30 cellular contexts compared by ENCODE assay signal in genomic region chr13:100601716-100602115, GRCh38. TPM values are rescaled to one million over a fixed set of nuclear protein-coding genes. Genes with fewer than 3 reads are reported as not detected.
DNase-seq lines count a peak whose midpoint lies in the region; ATAC-seq, FAIRE-seq and TF ChIP-seq lines count a peak whose summit lies in the region.
"Had no signal": no experiment of that assay in that cellular context is flagged by ENCODE, and none has a peak within 500 bp of the region (broad histone marks: within the 10 kb centered on the region; RNA-seq: fewer than 3 reads in every experiment).

No MANE protein-coding gene starts in this region.

- H3K9me3 ChIP-seq in T-helper 17 cell (ENCODE audit: control insufficient read depth, low read length, poor library complexity, severe bottlenecking): no peaks in the 10 kb centered on the region
- no peaks in the 10 kb centered on the region for H3K9me3 ChIP-seq in K562 (replicated peaks; ENCODE audit: control insufficient read depth, insufficient read depth, low read depth, low read length)
- no peaks in the 10 kb centered on the region for H3K9me3 ChIP-seq in neural progenitor cell (ENCODE audit: low read depth)
- H3K9me3 ChIP-seq: BE2C, BLaER1 had no signal

- no TSS peak for BruUV-seq in K562 (replicated peaks; lab: Mats Ljungman, UMichigan)

- intact Hi-C loops in K562 (cut with micrococcal nuclease): no loop called here
- intact Hi-C loops in activated CD4-positive, alpha-beta T cell treated with anti-CD3 and anti-CD28 coated beads for 36 hours (cut with DNase I, micrococcal nuclease): no loop called here

- H3K9me1 ChIP-seq in K562 (ENCODE audit: control insufficient read depth, insufficient read depth, low read length): no peaks in the 10 kb centered on the region

- TF ChIP-seq POLR2A in K562 (conservative IDR thresholded peaks at IDR 0.05): no peak

- H3K27ac ChIP-seq in HL-60 (replicated peaks) (peak overlapping the region; percentile 61), K562 (ENCODE audit: extremely low read depth, low read depth, low read length) (peak overlapping the region; percentile 84), neural progenitor cell (no peak overlapping the region)
- H3K27ac ChIP-seq: BLaER1 had no signal

- H4K20me1 ChIP-seq in K562 (replicated peaks; ENCODE audit: control insufficient read depth, insufficient read depth, low read length) (no peaks in the 10 kb centered on the region), neural progenitor cell (ENCODE audit: low read depth) (no peaks in the 10 kb centered on the region)
- H4K20me1 ChIP-seq: BLaER1 had no signal

- no peak for TF ChIP-seq RAD21 in K562 (CRISPR knock-in tag; conservative IDR thresholded peaks at IDR 0.05 in 1 of 2, IDR thresholded peaks at IDR 0.05 in 1 of 2)

- H3K27me3 ChIP-seq in HL-60 (ENCODE audit: insufficient read depth, poor library complexity, severe bottlenecking): no peaks in the 10 kb centered on the region
- no peaks in the 10 kb centered on the region for H3K27me3 ChIP-seq in K562 (ENCODE audit: control insufficient read depth in 2 of 2, insufficient read depth in 2 of 2, low read length in 2 of 2)
- no peaks in the 10 kb centered on the region for H3K27me3 ChIP-seq in neural progenitor cell
- H3K27me3 ChIP-seq: BE2C, BLaER1 had no signal

- H3K79me2 ChIP-seq in K562 (ENCODE audit: control insufficient read depth, insufficient read depth, low read length): no peaks in the 10 kb centered on the region
- no peaks in the 10 kb centered on the region for H3K79me2 ChIP-seq in neural progenitor cell (ENCODE audit: low read depth)

- DNase-seq in HL-60 (ENCODE audit: low read depth in 1 of 2, low spot score in 1 of 2) (no peak), T-helper 17 cell (no peak), K562 (ENCODE audit: extremely low read depth in 1 of 4, low spot score in 3 of 4) (peak; percentile 48 to 75 (median 58)), neural progenitor cell (ENCODE audit: low spot score) (no peak)
- no peak for DNase-seq in effector CD8-positive, alpha-beta T cell (lab: John Stamatoyannopoulos, UW)
- no peak for DNase-seq in activated CD4-positive, alpha-beta T cell treated with anti-CD3 and anti-CD28 coated beads for 36 hours
- DNase-seq: 8988T; ACHN; BE2C; C1 segment of cervical spinal cord; CD4-positive, alpha-beta memory T cell; CD4-positive, CD25-positive, alpha-beta regulatory T cell; CD8-positive, alpha-beta memory T cell; COR-L47; DMS 273 treated with DMSO at 0.1 percent for 48 hours; DMS153; DMS53; DMS79; DND-41; EL; GDM1 had no signal

- H3K27ac Mint-ChIP-seq in T-helper 17 cell (peak overlapping the region; percentile 27), neural progenitor cell (peak overlapping the region; percentile 25)
- no peak overlapping the region for H3K27ac Mint-ChIP-seq in activated CD4-positive, alpha-beta T cell treated with anti-CD3 and anti-CD28 coated beads for 36 hours
- H3K27ac Mint-ChIP-seq: CD4-positive, CD25-positive, alpha-beta regulatory T cell had no signal

- CTCF ChIA-PET in K562 (lab: Yijun Ruan, JAX; ENCODE audit: low intra/inter-chr PET ratio): no interaction called here
- CTCF ChIA-PET in activated CD4-positive, alpha-beta T cell treated with anti-CD3 and anti-CD28 coated beads for 36 hours (lab: Charles Lee): no interaction called here

- H3K36me3 Mint-ChIP-seq in T-helper 17 cell (ENCODE audit: low read depth) (peaks cover 4% of the 10 kb centered on the region), neural progenitor cell (peaks cover 22% of the 10 kb centered on the region)
- H3K36me3 Mint-ChIP-seq in activated CD4-positive, alpha-beta T cell treated with anti-CD3 and anti-CD28 coated beads for 36 hours (ENCODE audit: low read depth): peaks cover 2% of the 10 kb centered on the region

- TF ChIP-seq EP300 in K562 (IDR thresholded peaks at IDR 0.05; ENCODE audit: low read length): no peak; the same call in 1 of the 2 replicates

- H2AFZ ChIP-seq in K562 (ENCODE audit: low read depth, low read length) (peak overlapping the region; percentile 85), neural progenitor cell (replicated peaks) (no peak overlapping the region)

- peaks cover 15 to 27% of the 10 kb centered on the region in 2 experiments for H3K4me1 ChIP-seq in K562 (replicated peaks in 1 of 2; ENCODE audit: control insufficient read depth in 2 of 2, insufficient read depth in 2 of 2, low read length in 2 of 2)
- no peaks in the 10 kb centered on the region for H3K4me1 ChIP-seq in neural progenitor cell
- H3K4me1 ChIP-seq: BE2C, BLaER1 had no signal

- H3K4me2 ChIP-seq in K562 (ENCODE audit: insufficient read depth, low read length): peak overlapping the region; percentile 65
- H3K4me2 ChIP-seq in neural progenitor cell: no peak overlapping the region
- H3K4me2 ChIP-seq: BLaER1 had no signal

- TF ChIP-seq CTCF in HL-60 (IDR thresholded peaks at IDR 0.05; ENCODE audit: insufficient read depth, low read length) (no peak), K562 (IDR thresholded peaks at IDR 0.05 in 2 of 3, conservative IDR thresholded peaks at IDR 0.05 in 1 of 3; ENCODE audit: insufficient read depth in 2 of 3, low read depth in 1 of 3, low read length in 3 of 3) (no peak), neural progenitor cell (IDR thresholded peaks at IDR 0.05) (no peak)

- H3K9ac ChIP-seq in K562 (ENCODE audit: insufficient read depth in 1 of 2, low read depth in 2 of 2, low read length in 2 of 2) (peak overlapping the region in 1 of 2 experiments; percentile 27; a peak in 1 of 4 replicates), neural progenitor cell (no peak overlapping the region)
- H3K9ac ChIP-seq: BLaER1 had no signal

- peak; percentile 89 for FAIRE-seq in K562 (lab: Jason Lieb, UNC)
- FAIRE-seq: A204.1, GM12878, GM12892, GM18507, GM19239 had no signal

- POLR2A ChIA-PET in K562 (lab: Yijun Ruan, JAX): no interaction called here
- POLR2A ChIA-PET in activated CD4-positive, alpha-beta T cell treated with anti-CD3 and anti-CD28 coated beads for 36 hours (lab: Charles Lee): no interaction called here

- peaks cover 5% of the 10 kb centered on the region for H3K4me1 Mint-ChIP-seq in T-helper 17 cell
- H3K4me1 Mint-ChIP-seq in neural progenitor cell: peaks cover 13% of the 10 kb centered on the region
- no peaks in the 10 kb centered on the region for H3K4me1 Mint-ChIP-seq in activated CD4-positive, alpha-beta T cell treated with anti-CD3 and anti-CD28 coated beads for 36 hours
- H3K4me1 Mint-ChIP-seq: CD4-positive, alpha-beta memory T cell; CD8-positive, alpha-beta memory T cell had no signal

- 6% methylated on average over 4 of the region's 7 CpGs for WGBS in K562 (ENCODE audit: insufficient coverage, low coverage, missing lambda C conversion rate)

- no peaks in the 10 kb centered on the region for H3K9me3 Mint-ChIP-seq in neural progenitor cell
- H3K9me3 Mint-ChIP-seq in activated CD4-positive, alpha-beta T cell treated with anti-CD3 and anti-CD28 coated beads for 36 hours (ENCODE audit: low read depth): no peaks in the 10 kb centered on the region
- H3K9me3 Mint-ChIP-seq: CD4-positive, CD25-positive, alpha-beta regulatory T cell; CD8-positive, alpha-beta memory T cell had no signal

- ATAC-seq in T-helper 17 cell (no peak), K562 (peak; percentile 82), GM21423 (IDR thresholded peaks at IDR 0.05; ENCODE audit: unreplicated experiment) (no peak), HG02884 (IDR thresholded peaks at IDR 0.05; ENCODE audit: unreplicated experiment) (no peak)
- no peak for ATAC-seq in activated CD4-positive, alpha-beta T cell treated with anti-CD3 and anti-CD28 coated beads for 36 hours
- ATAC-seq: GM12878 had no signal

- H3K4me3 Mint-ChIP-seq in T-helper 17 cell (no peak overlapping the region), neural progenitor cell (no peak overlapping the region)
- H3K4me3 Mint-ChIP-seq in activated CD4-positive, alpha-beta T cell treated with anti-CD3 and anti-CD28 coated beads for 36 hours: no peak overlapping the region
- H3K4me3 Mint-ChIP-seq: CD14-positive monocyte; CD4-positive, alpha-beta memory T cell; CD8-positive, alpha-beta memory T cell had no signal

- H3F3A ChIP-seq in neural progenitor cell (ENCODE audit: low read depth): no peaks in the 10 kb centered on the region

- in situ Hi-C loops in K562 (cut with MboI): loop anchor here (25.0 kb wide), 1 partner anchor 2011 kb away; no protein-coding TSS in a partner anchor

- H3K36me3 ChIP-seq in K562 (ENCODE audit: control insufficient read depth, insufficient read depth, low read length): no peaks in the 10 kb centered on the region
- H3K36me3 ChIP-seq in neural progenitor cell: no peaks in the 10 kb centered on the region
- H3K36me3 ChIP-seq: BE2C had no signal

- H3K27me3 Mint-ChIP-seq in T-helper 17 cell (no peaks in the 10 kb centered on the region), neural progenitor cell (ENCODE audit: insufficient read depth, low read depth) (peaks cover 2% of the 10 kb centered on the region)
- no peaks in the 10 kb centered on the region for H3K27me3 Mint-ChIP-seq in activated CD4-positive, alpha-beta T cell treated with anti-CD3 and anti-CD28 coated beads for 36 hours
- H3K27me3 Mint-ChIP-seq: CD4-positive, alpha-beta memory T cell had no signal

- H3K4me3 ChIP-seq in HL-60 (replicated peaks; ENCODE audit: insufficient read depth, low read length) (no peak overlapping the region), K562 (no peak overlapping the region), neural progenitor cell (no peak overlapping the region)
- H3K4me3 ChIP-seq: BLaER1, GM12878 had no signal

RNA-seq across cellular contexts. Expression of gene GGACT, which starts 13.1 kb away (rescaled TPM):
- total RNA-seq in T-helper 17 cell (1 to 10 TPM; 5.7 to 6.2 TPM), K562 (2014; rRNA removed) (1.7 and 2.9 TPM in 2 replicates), K562 (2014; rRNA removed; fragmentation: Illumina TruSeq; extraction: Trizol) (1.7 and 3.5 TPM in 2 replicates), K562 (2015; rRNA removed; fragmentation: Illumina TruSeq; extraction: Trizol) (0.98 and 1.1 TPM in 2 replicates), K562 (2021) (1.6 and 2.8 TPM in 2 replicates), neural progenitor cell (ENCODE audit: low replicate concordance) (1.3 and 3.6 TPM in 2 replicates)
- total RNA-seq in K562 (2011; cell fraction: chromatin; rRNA removed; ENCODE audit: low replicate concordance): 0.81 and 1.0 TPM in 2 replicates
- total RNA-seq in K562 (2011; cell fraction: nucleolus; rRNA removed): 0.17 and 0.66 TPM in 2 replicates
- total RNA-seq in K562 (2011; cell fraction: nucleoplasm; rRNA removed): 0.29 and 0.69 TPM in 2 replicates
- polyA plus RNA-seq in K562 (2011; rRNA removed) (1.1 and 1.5 TPM in 2 replicates), K562 (2014; fragmentation: Illumina TruSeq; extraction: Trizol) (1.7 and 2.1 TPM in 2 replicates), K562 (2014; fragmentation: Nextera tagmentation; extraction: Ambion mirVana) (under 1 TPM; 0.20 to 0.38 TPM), K562 (2014; rRNA removed) (1.6 and 3.2 TPM in 2 replicates)
- polyA plus RNA-seq in K562 (2011; cell fraction: cytosol; rRNA removed): 1.3 and 1.4 TPM in 2 replicates
- polyA plus RNA-seq in K562 (2011; cell fraction: nucleus; rRNA removed): 1.1 and 1.3 TPM in 2 replicates
- polyA plus RNA-seq in K562 (2012): 2.0 and 2.7 TPM in 2 replicates
- polyA minus RNA-seq in K562 (2011; rRNA and poly(A)+ RNA removed): 0.69 and 1.1 TPM in 2 replicates
- 0.86 and 1.8 TPM in 2 replicates for polyA minus RNA-seq in K562 (2011; cell fraction: cytosol; rRNA and poly(A)+ RNA removed)
- 0.67 TPM in 2 replicates for polyA minus RNA-seq in K562 (2011; cell fraction: nucleus; rRNA and poly(A)+ RNA removed)
- 1 to 10 TPM; 6.8 to 7.0 TPM for total RNA-seq in activated CD4-positive, alpha-beta T cell treated with anti-CD3 and anti-CD28 coated beads for 36 hours

Comparison
In these comparisons a context has a peak if more than half of its experiments do, and no peak if none do; other contexts are left out.
1. DNase-seq: peak in K562 (4 of 4); none in HL-60 (0 of 2), T-helper 17 cell (0 of 3), neural progenitor cell (single experiment), effector CD8-positive, alpha-beta T cell (single experiment) and activated CD4-positive, alpha-beta T cell treated with anti-CD3 and anti-CD28 coated beads for 36 hours (single experiment).